In the genomic region with DNA sequence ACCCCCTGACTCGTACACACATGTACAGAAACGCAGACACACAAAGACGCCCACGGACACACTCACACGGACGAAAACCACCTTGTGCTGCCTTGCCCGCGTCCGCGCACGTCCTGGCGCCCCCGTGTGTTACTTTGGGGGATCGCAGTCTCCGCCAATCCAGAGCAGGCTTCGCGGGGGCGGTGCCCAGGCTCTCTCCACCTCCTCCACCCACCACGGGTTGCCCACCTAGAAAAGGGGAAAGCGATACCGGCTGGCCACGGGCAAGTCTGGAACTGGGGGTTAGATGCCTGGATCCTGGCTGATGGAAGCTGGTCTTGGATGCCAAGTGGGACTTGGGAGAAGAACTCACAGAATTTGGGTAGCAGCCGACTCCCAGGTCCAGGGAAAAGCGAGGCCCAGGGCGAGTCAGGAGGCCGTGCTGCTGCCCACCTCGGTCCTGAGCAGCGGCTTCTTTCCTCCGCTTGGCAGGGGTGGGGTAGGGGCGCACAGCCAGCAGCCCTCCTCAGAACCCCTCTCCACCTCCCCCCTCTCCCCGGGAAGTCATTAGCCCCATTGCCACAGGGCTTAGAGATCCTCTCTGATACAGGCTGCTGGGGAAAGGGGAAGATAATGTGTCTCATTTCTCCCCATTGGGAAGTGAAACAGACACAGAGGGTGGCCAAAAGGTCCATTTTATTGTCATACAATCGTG, we compare ENCODE assay signal across 8 cellular contexts. TPM values are rescaled to one million over a fixed set of nuclear protein-coding genes. Genes with fewer than 3 reads are reported as not detected.
DNase-seq lines count a peak whose midpoint lies in the region; FAIRE-seq and TF ChIP-seq lines count a peak whose summit lies in the region.
"Had no signal": no experiment of that assay in that cellular context is flagged by ENCODE, and none has a peak within 500 bp of the region (broad histone marks: within the 10 kb centered on the region; RNA-seq: fewer than 3 reads in every experiment).

No MANE protein-coding gene starts in this region.

- H3K9me3 ChIP-seq in iPS-18a (ENCODE audit: control insufficient read depth, low read depth, low read length): no peaks in the 10 kb centered on the region

- H3K27me3 ChIP-seq in iPS-18a (ENCODE audit: control insufficient read depth, insufficient read depth, low read length): peaks cover 96% of the 10 kb centered on the region

- in situ Hi-C loops in astrocyte of the spinal cord (cut with HindIII; ENCODE audit: low sequenced_read_pairs): no loop called here

- no peak overlapping the region for H3K4me3 ChIP-seq in astrocyte of the spinal cord (ENCODE audit: low read depth, low read length)
- H3K4me3 ChIP-seq in iPS-18a (ENCODE audit: low read length): peak overlapping the region; percentile 42

- no peaks in the 10 kb centered on the region for H3K36me3 ChIP-seq in iPS-18a (ENCODE audit: control insufficient read depth, low read depth, low read length)

- no peak for TF ChIP-seq POLR2A in GM12891 (IDR thresholded peaks at IDR 0.05; ENCODE audit: low read depth, low read length)

- peak; percentile 85 for FAIRE-seq in GM12891 (lab: Jason Lieb, UNC)

- TF ChIP-seq CTCF in astrocyte of the spinal cord (IDR thresholded peaks at IDR 0.05; ENCODE audit: low read depth, low read length): peak; percentile 97

- peaks cover 48% of the 10 kb centered on the region for H3K4me1 ChIP-seq in iPS-18a (ENCODE audit: control insufficient read depth, low read depth, low read length)

- no peak overlapping the region for H3K9ac ChIP-seq in iPS-18a (ENCODE audit: low read length)

- H3K27ac ChIP-seq in iPS-18a (ENCODE audit: low read length): no peak overlapping the region

- peak; percentile 72 for DNase-seq in GM12891 (ENCODE audit: insufficient read length, low spot score)
- peak; percentile 74 for DNase-seq in MV-4-11 (lab: John Stamatoyannopoulos, UW)
- DNase-seq in UCSD-AML1 (lab: John Stamatoyannopoulos, UW; ENCODE audit: unreplicated experiment): peak; percentile 53
- DNase-seq in astrocyte of the spinal cord (ENCODE audit: low read depth, low spot score): peak; percentile 48
- peak; percentile 61 to 71 for DNase-seq in stimulated activated CD4-positive, alpha-beta T cell treated with anti-CD3 and anti-CD28 coated beads, Interleukin-15, amount 100 ng/mL, for 1 hour (ENCODE audit: low read depth in 1 of 2, low spot score in 1 of 2)
- no peak for DNase-seq in ureter (ENCODE audit: low spot score)

TF ChIP-seq in GM12891, 5 proteins besides CTCF, POLR2A, EP300 and RAD21:
- TF ChIP-seq POLR2AphosphoS5 (IDR thresholded peaks at IDR 0.05; ENCODE audit: low read depth, low read length): no peak
- TF ChIP-seq SPI1 (IDR thresholded peaks at IDR 0.05; ENCODE audit: low read depth, low read length): no peak
- no peak for TF ChIP-seq PAX5 (IDR thresholded peaks at IDR 0.05; ENCODE audit: insufficient read depth, low read length, severe bottlenecking)
- peak; percentile 51; the same call in 1 of the 2 replicates for TF ChIP-seq POU2F2 (IDR thresholded peaks at IDR 0.05; ENCODE audit: low read depth, low read length)
- no peak for TF ChIP-seq TAF1 (IDR thresholded peaks at IDR 0.05; ENCODE audit: low read depth, low read length)

RNA-seq across cellular contexts. Expression of a gene that starts 4.6 kb away (rescaled TPM):
- 0.06 TPM for polyA plus RNA-seq in GM12891 (2012; ENCODE audit: low read depth, missing spikeins)
- not detected for total RNA-seq in ureter

RNA-seq across cellular contexts. Expression of a gene that starts 10.1 kb away (rescaled TPM):
- polyA plus RNA-seq in GM12891 (2012; ENCODE audit: low read depth, missing spikeins): not detected
- total RNA-seq in ureter: not detected
- total RNA-seq: pulmonary artery endothelial cell had no signal

RNA-seq across cellular contexts. Expression of a gene that starts 15.7 kb away (rescaled TPM):
- 73.3 TPM for polyA plus RNA-seq in GM12891 (2012; ENCODE audit: low read depth, missing spikeins)
- 50.5 TPM for total RNA-seq in ureter

RNA-seq across cellular contexts. Expression of a gene that starts 30.9 kb away (rescaled TPM):
- polyA plus RNA-seq in GM12891 (2012; ENCODE audit: low read depth, missing spikeins): not detected
- total RNA-seq in ureter: not detected
- total RNA-seq: pulmonary artery endothelial cell had no signal

RNA-seq across cellular contexts. Expression of a gene that starts 43.1 kb away (rescaled TPM):
- polyA plus RNA-seq in GM12891 (2012; ENCODE audit: low read depth, missing spikeins): 0.47 TPM
- total RNA-seq in ureter: 4.3 TPM
